ENCODE assay signal across 12 cellular contexts in the genomic region with DNA sequence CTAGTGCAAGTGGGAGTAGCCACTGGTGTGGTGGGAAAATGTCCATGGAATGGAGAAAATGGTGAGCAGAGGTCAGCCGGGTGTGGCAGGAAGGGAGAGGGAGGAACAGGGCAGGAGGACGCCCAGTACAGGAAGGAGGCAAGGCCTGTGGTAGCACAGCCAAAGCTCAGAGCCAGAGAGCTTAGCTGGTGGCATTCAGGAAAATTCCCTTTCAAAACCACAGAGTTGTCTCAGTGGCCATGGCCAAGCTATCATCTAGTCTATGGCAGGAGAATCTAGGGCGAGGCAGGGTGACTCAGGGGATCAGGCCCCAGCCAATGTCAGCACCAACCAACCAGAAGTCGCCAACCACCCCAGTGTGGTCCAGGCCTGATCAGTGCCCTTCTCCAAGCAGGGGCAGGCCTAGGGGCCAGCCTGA.
DNase-seq lines count a peak whose midpoint lies in the region; ATAC-seq and TF ChIP-seq lines count a peak whose summit lies in the region.
"Had no signal": no experiment of that assay in that cellular context is flagged by ENCODE, and none has a peak within 500 bp of the region (broad histone marks: within the 10 kb centered on the region; RNA-seq: fewer than 3 reads in every experiment).

No MANE protein-coding gene starts in this region.

- ATAC-seq in HG02678 (IDR thresholded peaks at IDR 0.05; ENCODE audit: unreplicated experiment) (no peak), GM21447 (IDR thresholded peaks at IDR 0.05; ENCODE audit: unreplicated experiment) (no peak), HG03457 (IDR thresholded peaks at IDR 0.05; ENCODE audit: unreplicated experiment) (no peak)

- DNase-seq in Calu3 (peak; percentile 23), M059J (ENCODE audit: low read depth) (peak; percentile 94), choroid plexus epithelial cell (ENCODE audit: low read depth) (peak; percentile 13), osteoblast (ENCODE audit: insufficient read length, low spot score, missing footprints) (peak; percentile 93), T-helper 9 cell (no peak)
- DNase-seq: DMS53, GOT3 had no signal

- no peaks in the 10 kb centered on the region for H3K4me1 Mint-ChIP-seq in Calu3 (ENCODE audit: low read depth, unreplicated experiment)
- H3K4me1 Mint-ChIP-seq: mesothelial cell of epicardium had no signal

- CTCF ChIA-PET in Calu3 (lab: Charles Lee): interaction anchor here (0.6 kb wide), 1 partner anchor 49 kb away, joined by 3 read pairs; no protein-coding TSS in a partner anchor

- intact Hi-C loops in Calu3 (cut with micrococcal nuclease; ENCODE audit: unreplicated experiment): no loop called here

- H3K27me3 Mint-ChIP-seq in Calu3 (ENCODE audit: unreplicated experiment): peaks cover 8% of the 10 kb centered on the region

- H3K4me3 ChIP-seq in choroid plexus epithelial cell (ENCODE audit: low read depth, low read length) (no peak overlapping the region), osteoblast (ENCODE audit: insufficient read depth, low read length) (no peak overlapping the region)
- H3K4me3 ChIP-seq: esophagus muscularis mucosa had no signal

- H3K79me2 ChIP-seq in osteoblast (ENCODE audit: insufficient read depth, low read length): no peaks in the 10 kb centered on the region

- no peak overlapping the region for H3K4me2 ChIP-seq in osteoblast (ENCODE audit: insufficient read depth, low read length)

- no peaks in the 10 kb centered on the region for H3K9me3 Mint-ChIP-seq in Calu3 (ENCODE audit: low read depth, unreplicated experiment)
- H3K9me3 Mint-ChIP-seq: mesothelial cell of epicardium had no signal

- H3K27ac ChIP-seq in osteoblast (ENCODE audit: low read depth, low read length): peak overlapping the region; percentile 41
- H3K27ac ChIP-seq: esophagus muscularis mucosa had no signal

- H3K9me3 ChIP-seq in osteoblast (ENCODE audit: low read depth, low read length): no peaks in the 10 kb centered on the region
- H3K9me3 ChIP-seq: esophagus muscularis mucosa had no signal

- H4K20me1 ChIP-seq in osteoblast (ENCODE audit: insufficient read depth, low read length): no peaks in the 10 kb centered on the region

- peak overlapping the region; percentile 85 for H2AFZ ChIP-seq in osteoblast (ENCODE audit: low read length)

- peak overlapping the region; percentile 34 for H3K27ac Mint-ChIP-seq in Calu3 (ENCODE audit: unreplicated experiment)
- H3K27ac Mint-ChIP-seq: mesothelial cell of epicardium had no signal

- no peaks in the 10 kb centered on the region for H3K27me3 ChIP-seq in osteoblast (ENCODE audit: insufficient read depth, low read length)
- H3K27me3 ChIP-seq: esophagus muscularis mucosa had no signal

- peaks cover 8% of the 10 kb centered on the region for H3K4me1 ChIP-seq in osteoblast (ENCODE audit: insufficient read depth, low read length)
- H3K4me1 ChIP-seq: esophagus muscularis mucosa had no signal

- no TSS peak for BruUV-seq in Calu3 (replicated peaks; lab: Mats Ljungman, UMichigan)

- no peaks in the 10 kb centered on the region for H3K36me3 Mint-ChIP-seq in Calu3 (ENCODE audit: insufficient read depth, unreplicated experiment)
- H3K36me3 Mint-ChIP-seq: mesothelial cell of epicardium had no signal

- no peak overlapping the region for H3K4me3 Mint-ChIP-seq in Calu3 (ENCODE audit: low read depth, unreplicated experiment)
- H3K4me3 Mint-ChIP-seq: mesothelial cell of epicardium had no signal

- no peaks in the 10 kb centered on the region for H3K36me3 ChIP-seq in osteoblast (ENCODE audit: insufficient read depth, low read length)
- H3K36me3 ChIP-seq: esophagus muscularis mucosa had no signal

- TF ChIP-seq CTCF in Calu3 (IDR thresholded peaks at IDR 0.05; ENCODE audit: unreplicated experiment) (no peak), choroid plexus epithelial cell (conservative IDR thresholded peaks at IDR 0.05; ENCODE audit: low read depth, low read length) (no peak), osteoblast (IDR thresholded peaks at IDR 0.05; ENCODE audit: extremely low read depth, low read depth, low read length) (no peak)
